Comparison of ENCODE assay signal across 11 cellular contexts in the genomic region with DNA sequence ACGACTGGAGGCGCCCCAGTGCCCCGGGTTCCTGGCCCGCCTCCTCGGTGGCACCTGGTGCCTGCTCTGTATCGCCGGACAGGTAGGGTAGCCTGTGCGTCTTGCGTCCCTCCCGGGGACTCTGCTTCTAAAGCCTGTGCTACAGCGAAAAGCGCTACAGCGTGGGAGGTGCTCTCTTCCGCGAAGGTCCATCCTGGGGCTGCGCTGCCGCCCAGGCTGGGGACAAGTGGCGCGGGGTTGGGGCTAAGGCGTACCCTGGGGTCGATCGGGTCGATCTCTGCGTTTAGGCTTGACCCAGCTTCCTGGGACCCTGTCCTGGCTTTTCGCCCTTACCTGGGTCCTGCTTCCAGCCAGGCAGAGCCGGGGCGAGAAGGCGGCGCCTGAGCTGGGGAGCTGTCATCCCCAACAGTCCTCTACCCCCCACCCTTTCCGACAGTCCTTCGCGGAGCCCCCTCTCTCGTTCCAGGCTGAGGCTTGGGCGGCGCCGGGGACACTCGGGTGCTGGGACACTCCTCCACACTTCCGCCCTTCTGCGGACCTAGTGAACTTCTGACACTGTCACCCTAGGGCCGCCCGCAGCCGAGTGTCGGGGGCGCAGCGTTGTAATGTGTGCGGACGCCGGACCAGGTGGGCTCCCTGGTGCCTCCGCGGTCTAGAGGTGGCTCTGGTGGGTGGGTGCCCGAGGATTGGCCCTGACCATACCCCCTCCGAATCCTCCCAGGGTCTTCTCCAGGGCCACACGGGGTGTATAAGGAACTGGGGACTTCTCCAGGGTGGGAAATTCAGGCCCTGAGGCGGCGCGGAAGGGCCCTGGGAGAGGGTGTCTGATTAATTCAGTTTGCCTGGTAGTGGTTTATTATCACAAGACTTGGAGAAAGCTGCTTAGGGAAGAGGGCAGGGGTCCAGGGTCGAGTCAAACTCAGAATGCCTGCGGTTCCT.
DNase-seq lines count a peak whose midpoint lies in the region; ATAC-seq, FAIRE-seq and TF ChIP-seq lines count a peak whose summit lies in the region.
"Had no signal": no experiment of that assay in that cellular context is flagged by ENCODE, and none has a peak within 500 bp of the region (broad histone marks: within the 10 kb centered on the region; RNA-seq: fewer than 3 reads in every experiment).

No MANE protein-coding gene starts in this region.

- no peaks in the 10 kb centered on the region for H3K36me3 ChIP-seq in hepatocyte (replicated peaks; ENCODE audit: insufficient read depth, low read depth)
- H3K36me3 ChIP-seq in pancreas: no peaks in the 10 kb centered on the region
- H3K36me3 ChIP-seq: vagina had no signal

- H3K4me3 ChIP-seq in hepatocyte (peak overlapping the region; percentile 52), pancreas (peak overlapping the region in 2 of 4 donors; percentile 5 to 31)
- H3K4me3 ChIP-seq: vagina had no signal

- DNase-seq in COLO668 (lab: John Stamatoyannopoulos, UW; ENCODE audit: unreplicated experiment) (peak; percentile 62), NCI-H748 treated with DMSO at 0.1 percent for 48 hours (lab: John Stamatoyannopoulos, UW) (peak; percentile 36), hepatocyte (ENCODE audit: low spot score) (peak; percentile 21), pancreas (peak in 3 of 6 donors; percentile 7 to 67 (median 56)), GOT3 (lab: John Stamatoyannopoulos, UW) (no peak), NCI-H128 (lab: John Stamatoyannopoulos, UW; ENCODE audit: unreplicated experiment) (no peak), HT-29 (ENCODE audit: low spot score) (no peak)
- DNase-seq: stimulated activated CD4-positive, alpha-beta T cell treated with anti-CD3 and anti-CD28 coated beads, Interleukin-2, amount 100 ng/mL, for 24 hours had no signal

- peak overlapping the region; percentile 98 for H3K4me2 ChIP-seq in hepatocyte

- FAIRE-seq in pancreas (lab: Jason Lieb, UNC): no peak

- H3K27ac ChIP-seq in hepatocyte (no peak overlapping the region), pancreas (no peak overlapping the region)
- H3K27ac ChIP-seq: vagina, VCaP had no signal

- H3K79me2 ChIP-seq in hepatocyte: no peaks in the 10 kb centered on the region

- 7% methylated on average over 58 of the region's 58 CpGs for WGBS in hepatocyte (ENCODE audit: low lambda C conversion rate, missing lambda C conversion rate)
- 4 to 5% methylated on average over 58 of the region's 58 CpGs for WGBS in pancreas, 2 donors

- TF ChIP-seq CTCF in hepatocyte (IDR thresholded peaks at IDR 0.05; ENCODE audit: poor library complexity): no peak
- no peak for TF ChIP-seq CTCF in pancreas (IDR thresholded peaks at IDR 0.05)

- H3K9me2 ChIP-seq in hepatocyte (replicated peaks; ENCODE audit: insufficient read depth): no peaks in the 10 kb centered on the region

- ATAC-seq in pancreas: peak in 3 of 4 donors; percentile 25 to 56 (median 49)
- no peak for ATAC-seq in GM19324 (IDR thresholded peaks at IDR 0.05; ENCODE audit: low FRiP score, unreplicated experiment)

- intact Hi-C loops in pancreas (cut with DNase I): no loop called here

- H3K4me1 ChIP-seq in hepatocyte (ENCODE audit: insufficient read depth) (peaks cover 11% of the 10 kb centered on the region), pancreas (no peaks in the 10 kb centered on the region)
- H3K4me1 ChIP-seq: vagina had no signal

- H2AFZ ChIP-seq in hepatocyte: peak overlapping the region; percentile 57

- no peaks in the 10 kb centered on the region for H3K9me3 ChIP-seq in hepatocyte (ENCODE audit: low read depth)
- no peaks in the 10 kb centered on the region for H3K9me3 ChIP-seq in pancreas
- H3K9me3 ChIP-seq: vagina had no signal

- no peaks in the 10 kb centered on the region for H4K20me1 ChIP-seq in hepatocyte (ENCODE audit: insufficient read depth, poor library complexity, severe bottlenecking)

- peaks cover 65% of the 10 kb centered on the region for H3K27me3 ChIP-seq in hepatocyte
- peaks cover 0 to 21% (median 1%) of the 10 kb centered on the region in 4 donors for H3K27me3 ChIP-seq in pancreas
- H3K27me3 ChIP-seq: vagina had no signal

Comparison
In these comparisons a context has a peak if more than half of its experiments do, and no peak if none do; other contexts are left out.
1. DNase-seq: peak in COLO668 (single experiment), NCI-H748 treated with DMSO at 0.1 percent for 48 hours (single experiment) and hepatocyte (single experiment); none in GOT3 (single experiment), NCI-H128 (single experiment) and HT-29 (single experiment).